10 cellular contexts compared by ENCODE assay signal in the genomic region with DNA sequence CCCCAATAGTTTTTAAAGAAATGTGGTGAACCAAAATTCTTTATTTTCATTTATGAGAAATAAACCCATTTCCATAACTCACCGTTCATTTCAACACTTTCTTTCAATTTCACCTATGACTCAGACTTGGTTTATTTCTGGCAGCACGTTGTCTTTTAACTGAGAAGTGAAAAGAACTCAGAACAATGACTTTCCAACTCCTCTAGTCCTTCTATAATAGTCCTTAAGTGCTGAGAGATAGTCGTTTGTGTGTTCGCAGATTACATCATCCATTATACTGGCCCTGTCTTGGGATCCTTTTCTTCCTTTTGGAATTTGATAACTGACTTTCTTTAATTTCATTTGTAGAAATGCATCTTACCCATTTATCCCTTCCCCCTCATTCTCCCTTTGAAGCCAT.
A peak's percentile ranks its signal among the peaks of the same experiment; 100 is the strongest.
DNase-seq lines count a peak whose midpoint lies in the region; ATAC-seq and TF ChIP-seq lines count a peak whose summit lies in the region.
"Had no signal": no experiment of that assay in that cellular context is flagged by ENCODE, and none has a peak within 500 bp of the region (broad histone marks: within the 10 kb centered on the region; RNA-seq: fewer than 3 reads in every experiment).

No MANE protein-coding gene starts in this region.

- in situ Hi-C loops in GM13977 (cut with MboI; ENCODE audit: low pct_unique_long_range_greater_than_20kb, low sequenced_read_pairs, unreplicated experiment), result no loop called here

- H3K36me3 ChIP-seq in colonic mucosa, result no peaks in the 10 kb centered on the region

- H3K4me3 Mint-ChIP-seq in activated T-helper 2 cell treated with anti-CD3 and anti-CD28 coated beads, Interferon-gamma antibody, Interleukin-2, Interleukin-4, amounts not matched to agents 10 μg/mL and 5 μg/mL and 100 μg/mL, durations not matched to agents 14 hours and 24 hours and 36 hours (ENCODE audit: low read depth), result peak overlapping the region; percentile 17

- H3K9me3 ChIP-seq in colonic mucosa, result no peaks in the 10 kb centered on the region

- no peaks in the 10 kb centered on the region for H3K36me3 Mint-ChIP-seq in activated T-helper 2 cell treated with anti-CD3 and anti-CD28 coated beads, Interferon-gamma antibody, Interleukin-2, Interleukin-4, amounts not matched to agents 10 μg/mL and 5 μg/mL and 100 μg/mL, durations not matched to agents 14 hours and 24 hours and 36 hours (ENCODE audit: low read depth)

- no peaks in the 10 kb centered on the region for H3K27me3 ChIP-seq in colonic mucosa

- no peaks in the 10 kb centered on the region for H3K4me1 ChIP-seq in colonic mucosa

- H3K9me3 Mint-ChIP-seq in activated T-helper 2 cell treated with anti-CD3 and anti-CD28 coated beads, Interferon-gamma antibody, Interleukin-2, Interleukin-4, amounts not matched to agents 10 μg/mL and 5 μg/mL and 100 μg/mL, durations not matched to agents 14 hours and 24 hours and 36 hours, result no peaks in the 10 kb centered on the region

- H3K27me3 Mint-ChIP-seq in activated T-helper 2 cell treated with anti-CD3 and anti-CD28 coated beads, Interferon-gamma antibody, Interleukin-2, Interleukin-4, amounts not matched to agents 10 μg/mL and 5 μg/mL and 100 μg/mL, durations not matched to agents 14 hours and 24 hours and 36 hours (ENCODE audit: low read depth), result no peaks in the 10 kb centered on the region

- H3K27ac ChIP-seq in colonic mucosa, result no peak overlapping the region
- H3K27ac ChIP-seq: epithelial cell of prostate had no signal

- TF ChIP-seq CTCF in GM13977 (IDR thresholded peaks at IDR 0.05; ENCODE audit: extremely low read depth, insufficient read depth, missing control alignments), result no peak
- no peak for TF ChIP-seq CTCF in colonic mucosa (IDR thresholded peaks at IDR 0.05)

- peak; percentile 23 for DNase-seq in GM13977 (ENCODE audit: low spot score)
- no peak for DNase-seq in activated T-helper 2 cell treated with anti-CD3 and anti-CD28 coated beads, Interferon-gamma antibody, Interleukin-2, Interleukin-4, amounts not matched to agents 10 μg/mL and 5 μg/mL and 100 μg/mL, durations not matched to agents 14 hours and 24 hours and 36 hours (ENCODE audit: low spot score)
- no peak for DNase-seq in activated CD8-positive, alpha-beta memory T cell treated with anti-CD3 and anti-CD28 coated beads, Interleukin-2, amount 50 U/mL, for 48 hours
- no peak for DNase-seq in colonic mucosa
- no peak for DNase-seq in cerebellar nuclear complex (lab: John Stamatoyannopoulos, UW)
- no peak for DNase-seq in stimulated activated CD8-positive, alpha-beta memory T cell treated with anti-CD3 and anti-CD28 coated beads, Interleukin-4, amount 100 ng/mL, for 48 hours
- DNase-seq: PC-3 had no signal

- H3K4me1 Mint-ChIP-seq in activated T-helper 2 cell treated with anti-CD3 and anti-CD28 coated beads, Interferon-gamma antibody, Interleukin-2, Interleukin-4, amounts not matched to agents 10 μg/mL and 5 μg/mL and 100 μg/mL, durations not matched to agents 14 hours and 24 hours and 36 hours (ENCODE audit: low read depth), result peaks cover 37% of the 10 kb centered on the region

- peak overlapping the region; percentile 88 for H3K27ac Mint-ChIP-seq in activated T-helper 2 cell treated with anti-CD3 and anti-CD28 coated beads, Interferon-gamma antibody, Interleukin-2, Interleukin-4, amounts not matched to agents 10 μg/mL and 5 μg/mL and 100 μg/mL, durations not matched to agents 14 hours and 24 hours and 36 hours

- intact Hi-C loops in activated T-helper 2 cell treated with anti-CD3 and anti-CD28 coated beads, Interferon-gamma antibody, Interleukin-2, Interleukin-4, amounts not matched to agents 10 μg/mL and 5 μg/mL and 100 μg/mL, durations not matched to agents 14 hours and 24 hours and 36 hours (cut with micrococcal nuclease), result loop anchor here (1.0 to 5.0 kb wide), 5 partner anchors 96 to 486 kb away; no protein-coding TSS in a partner anchor
- intact Hi-C loops in colonic mucosa (cut with DNase I), result no loop called here

- no peak overlapping the region for H3K9ac ChIP-seq in colonic mucosa (ENCODE audit: low read depth in 2 of 2, low read length in 2 of 2)

- H3K4me3 ChIP-seq in colonic mucosa, result no peak overlapping the region

- ATAC-seq in GM19397 (IDR thresholded peaks at IDR 0.05; ENCODE audit: unreplicated experiment) (peak; percentile 81), HG03045 (IDR thresholded peaks at IDR 0.05; ENCODE audit: unreplicated experiment) (peak; percentile 89)
- ATAC-seq: PC-3 had no signal
